Comparison of ENCODE assay signal across 1 cellular context in the genomic region with DNA sequence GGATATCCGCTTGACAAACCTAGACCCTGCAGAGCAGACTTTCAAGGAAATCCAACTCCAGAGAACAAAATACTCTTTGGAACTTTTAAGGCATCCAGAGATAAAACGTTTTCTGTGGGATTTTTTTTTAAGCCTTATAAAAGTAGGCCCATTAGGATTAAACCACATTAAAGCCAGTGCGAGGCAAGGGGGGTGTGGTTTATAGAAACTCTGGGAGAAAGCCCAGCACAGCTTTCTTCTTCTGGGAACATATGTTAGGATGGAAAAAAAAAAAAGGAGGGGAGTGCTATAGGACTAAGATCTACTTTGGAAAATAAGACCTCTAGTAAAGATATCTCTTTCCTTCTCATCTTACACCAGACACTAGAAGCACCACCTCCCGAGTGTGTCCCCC.
TF ChIP-seq lines count a peak whose summit lies in the region.

No MANE protein-coding gene starts in this region.

TF ChIP-seq in H1, 55 proteins besides CTCF, POLR2A, EP300 and RAD21:
- TF ChIP-seq KDM1A (IDR thresholded peaks at IDR 0.05; ENCODE audit: borderline replicate concordance, low read length) (no peak), SIRT6 (IDR thresholded peaks at IDR 0.05; ENCODE audit: low read length) (no peak), YY1 (IDR thresholded peaks at IDR 0.05; ENCODE audit: low read depth, low read length) (no peak), EGR1 (IDR thresholded peaks at IDR 0.05; ENCODE audit: borderline replicate concordance, low read depth, low read length) (no peak), CHD1 (IDR thresholded peaks at IDR 0.05; ENCODE audit: low read depth, low read length) (no peak), TEAD4 (IDR thresholded peaks at IDR 0.05; ENCODE audit: low read depth, low read length) (no peak), MAFK (IDR thresholded peaks at IDR 0.05; ENCODE audit: low read depth, low read length) (no peak), HDAC6 (IDR thresholded peaks at IDR 0.05; ENCODE audit: low read depth, low read length) (no peak), ASH2L (IDR thresholded peaks at IDR 0.05; ENCODE audit: low read length) (no peak), EZH2 (IDR thresholded peaks at IDR 0.05; ENCODE audit: low read depth, low read length, severe bottlenecking) (no peak), CTBP2 (IDR thresholded peaks at IDR 0.05; ENCODE audit: borderline replicate concordance, insufficient read depth, insufficient read length, low read length) (no peak), SP1 (IDR thresholded peaks at IDR 0.05; ENCODE audit: low read depth, low read length) (no peak), SP4 (IDR thresholded peaks at IDR 0.05; ENCODE audit: low read length) (no peak)
- TF ChIP-seq, protein P1, sequence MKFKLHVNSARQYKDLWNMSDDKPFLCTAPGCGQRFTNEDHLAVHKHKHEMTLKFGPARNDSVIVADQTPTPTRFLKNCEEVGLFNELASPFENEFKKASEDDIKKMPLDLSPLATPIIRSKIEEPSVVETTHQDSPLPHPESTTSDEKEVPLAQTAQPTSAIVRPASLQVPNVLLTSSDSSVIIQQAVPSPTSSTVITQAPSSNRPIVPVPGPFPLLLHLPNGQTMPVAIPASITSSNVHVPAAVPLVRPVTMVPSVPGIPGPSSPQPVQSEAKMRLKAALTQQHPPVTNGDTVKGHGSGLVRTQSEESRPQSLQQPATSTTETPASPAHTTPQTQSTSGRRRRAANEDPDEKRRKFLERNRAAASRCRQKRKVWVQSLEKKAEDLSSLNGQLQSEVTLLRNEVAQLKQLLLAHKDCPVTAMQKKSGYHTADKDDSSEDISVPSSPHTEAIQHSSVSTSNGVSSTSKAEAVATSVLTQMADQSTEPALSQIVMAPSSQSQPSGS (IDR thresholded peaks at IDR 0.05; ENCODE audit: low read length): no peak
